Comparison of ENCODE assay signal across 16 cellular contexts in genomic region chr19:38883286-38883685, GRCh38. TPM values are rescaled to one million over a fixed set of nuclear protein-coding genes. Genes with fewer than 3 reads are reported as not detected.
A peak's percentile ranks its signal among the peaks of the same experiment; 100 is the strongest.
DNase-seq lines count a peak whose midpoint lies in the region; ATAC-seq and TF ChIP-seq lines count a peak whose summit lies in the region.
"Had no signal": no experiment of that assay in that cellular context is flagged by ENCODE, and none has a peak within 500 bp of the region (broad histone marks: within the 10 kb centered on the region; RNA-seq: fewer than 3 reads in every experiment).

No MANE protein-coding gene starts in this region.

- no peak for DNase-seq in Caco-2
- no peak for DNase-seq in central memory CD8-positive, alpha-beta T cell (ENCODE audit: low spot score in 2 of 2)
- DNase-seq in nephron progenitor cell: no peak
- no peak for DNase-seq in amygdala (lab: John Stamatoyannopoulos, UW)
- no peak for DNase-seq in SIG-M5 (lab: John Stamatoyannopoulos, UW)
- DNase-seq in prostate gland (ENCODE audit: low spot score): no peak
- DNase-seq in stimulated activated CD4-positive, alpha-beta T cell treated with anti-CD3 and anti-CD28 coated beads, Interleukin-2, amount 100 ng/mL, for 48 hours: no peak
- DNase-seq: DND-41, HCEC 1CT, NCI-H1436 treated with DMSO at 0.1 percent for 48 hours, NCI-H2081, NCI-H510A treated with DMSO at 0.1 percent for 48 hours, Right ventricle myocardium superior had no signal

- peaks cover 14 to 64% (median 51%) of the 10 kb centered on the region in 10 experiments for H3K4me1 ChIP-seq in BLaER1 treated with 17β-estradiol and CSF1 and Interleukin-3, amounts not matched to agents 10 nM and 100 nM
- peaks cover 54% of the 10 kb centered on the region for H3K4me1 ChIP-seq in Caco-2
- no peaks in the 10 kb centered on the region for H3K4me1 ChIP-seq in prostate gland (replicated peaks)

- TF ChIP-seq POLR2A in prostate gland (IDR thresholded peaks at IDR 0.05): no peak

- H3K4me2 ChIP-seq in BLaER1 treated with 17β-estradiol and CSF1 and Interleukin-3, amounts not matched to agents 10 nM and 100 nM: peak overlapping the region in 8 of 11 experiments; percentile 26 to 69 (median 51); a peak in 13 of 22 replicates

- H3K36me3 Mint-ChIP-seq in Caco-2 (ENCODE audit: insufficient read depth, unreplicated experiment) (peaks cover 10% of the 10 kb centered on the region), nephron progenitor cell (ENCODE audit: low read depth) (peaks cover 5% of the 10 kb centered on the region)
- H3K36me3 Mint-ChIP-seq in central memory CD8-positive, alpha-beta T cell (ENCODE audit: insufficient read depth): peaks cover 32% of the 10 kb centered on the region

- CTCF ChIA-PET in Caco-2 (lab: Charles Lee): interaction anchor here (0.6 to 1.8 kb wide), 4 partner anchors 31 to 47 kb away, joined by 3 to 11 read pairs (median 5); partner anchors contain the start of genes MRPS12 and SARS2

- TF ChIP-seq CTCF in Caco-2 (IDR thresholded peaks at IDR 0.05; ENCODE audit: insufficient read depth in 1 of 2, low read depth in 1 of 2, low read length in 1 of 2, severe bottlenecking in 1 of 2, unreplicated experiment in 1 of 2) (no peak), nephron progenitor cell (IDR thresholded peaks at IDR 0.05) (no peak), prostate gland (IDR thresholded peaks at IDR 0.05) (no peak)

- peaks cover 0 to 60% (median 23%) of the 10 kb centered on the region in 11 experiments; a peak in 20 of 22 replicates for H3K36me3 ChIP-seq in BLaER1 treated with 17β-estradiol and CSF1 and Interleukin-3, amounts not matched to agents 10 nM and 100 nM
- H3K36me3 ChIP-seq in Caco-2 (ENCODE audit: control insufficient read depth, insufficient read depth, low read length): no peaks in the 10 kb centered on the region
- H3K36me3 ChIP-seq in prostate gland: no peaks in the 10 kb centered on the region

- POLR2A ChIA-PET in Caco-2 (lab: Charles Lee): interaction anchor here (0.6 to 1.2 kb wide), 4 partner anchors 16 to 52 kb away, joined by 4 to 12 read pairs (median 6); partner anchors contain the start of genes ECH1, HNRNPL, NFKBIB and SIRT2

- intact Hi-C loops in Caco-2 (cut with micrococcal nuclease; ENCODE audit: unreplicated experiment) (no loop called here), prostate gland (cut with DNase I) (no loop called here)

- H3K27ac Mint-ChIP-seq in Caco-2 (ENCODE audit: unreplicated experiment) (peak overlapping the region; percentile 54), nephron progenitor cell (peak overlapping the region; percentile 92)
- peak overlapping the region; percentile 72 for H3K27ac Mint-ChIP-seq in central memory CD8-positive, alpha-beta T cell (ENCODE audit: low read depth)

- WGBS in prostate gland: 90% methylated on average over 9 of the region's 9 CpGs

- H3K9me3 ChIP-seq in BLaER1 treated with 17β-estradiol and CSF1 and Interleukin-3, amounts not matched to agents 10 nM and 100 nM (replicated peaks in 1 of 11): no peaks in the 10 kb centered on the region
- no peaks in the 10 kb centered on the region for H3K9me3 ChIP-seq in Caco-2
- no peaks in the 10 kb centered on the region for H3K9me3 ChIP-seq in prostate gland
- H3K9me3 ChIP-seq: BE2C had no signal

- H3K27me3 ChIP-seq in BLaER1 treated with 17β-estradiol and CSF1 and Interleukin-3, amounts not matched to agents 10 nM and 100 nM: no peaks in the 10 kb centered on the region
- H3K27me3 ChIP-seq in Caco-2 (replicated peaks; ENCODE audit: control insufficient read depth, insufficient read depth, low read length) (no peaks in the 10 kb centered on the region), prostate gland (replicated peaks; ENCODE audit: insufficient read depth) (no peaks in the 10 kb centered on the region)
- H3K27me3 ChIP-seq: BE2C had no signal

- H3K27me3 Mint-ChIP-seq in Caco-2 (ENCODE audit: insufficient read depth, unreplicated experiment): no peaks in the 10 kb centered on the region
- no peaks in the 10 kb centered on the region for H3K27me3 Mint-ChIP-seq in central memory CD8-positive, alpha-beta T cell
- peaks cover 2% of the 10 kb centered on the region for H3K27me3 Mint-ChIP-seq in nephron progenitor cell (ENCODE audit: low read depth, poor library complexity)

- no peaks in the 10 kb centered on the region for H4K20me1 ChIP-seq in BLaER1 treated with 17β-estradiol and CSF1 and Interleukin-3, amounts not matched to agents 10 nM and 100 nM

- H3K4me3 ChIP-seq in BLaER1 treated with 17β-estradiol and CSF1 and Interleukin-3, amounts not matched to agents 10 nM and 100 nM: no peak overlapping the region
- no peak overlapping the region for H3K4me3 ChIP-seq in Caco-2 (ENCODE audit: low read depth, low read length)
- no peak overlapping the region for H3K4me3 ChIP-seq in prostate gland

- H3K9me3 Mint-ChIP-seq in Caco-2 (ENCODE audit: unreplicated experiment) (no peaks in the 10 kb centered on the region), nephron progenitor cell (no peaks in the 10 kb centered on the region)
- no peaks in the 10 kb centered on the region for H3K9me3 Mint-ChIP-seq in central memory CD8-positive, alpha-beta T cell

- no peak overlapping the region for H3K4me3 Mint-ChIP-seq in Caco-2 (ENCODE audit: unreplicated experiment)
- no peak overlapping the region for H3K4me3 Mint-ChIP-seq in central memory CD8-positive, alpha-beta T cell
- H3K4me3 Mint-ChIP-seq in nephron progenitor cell: no peak overlapping the region

- peak overlapping the region in 2 of 11 experiments; percentile 28 to 42; a peak in 4 of 22 replicates for H3K27ac ChIP-seq in BLaER1 treated with 17β-estradiol and CSF1 and Interleukin-3, amounts not matched to agents 10 nM and 100 nM
- H3K27ac ChIP-seq in prostate gland: no peak overlapping the region

- peaks cover 16% of the 10 kb centered on the region for H3K4me1 Mint-ChIP-seq in Caco-2 (ENCODE audit: low read depth, unreplicated experiment)
- H3K4me1 Mint-ChIP-seq in central memory CD8-positive, alpha-beta T cell: peaks cover 12% of the 10 kb centered on the region
- H3K4me1 Mint-ChIP-seq in nephron progenitor cell: peaks cover 26% of the 10 kb centered on the region

- peak overlapping the region in 2 of 11 experiments; percentile 3 to 38; a peak in 3 of 22 replicates for H3K9ac ChIP-seq in BLaER1 treated with 17β-estradiol and CSF1 and Interleukin-3, amounts not matched to agents 10 nM and 100 nM

- BruUV-seq in Caco-2 (replicated peaks; lab: Mats Ljungman, UMichigan): no TSS peak

- no peak for ATAC-seq in central memory CD8-positive, alpha-beta T cell (replicated peaks; ENCODE audit: extremely low read depth, poor library complexity, severe bottlenecking)
- ATAC-seq: Panc1 had no signal

RNA-seq across cellular contexts. Expression of gene RINL, which starts 5.2 kb away (rescaled TPM):
- total RNA-seq in Caco-2 (2022) (1.5 and 1.9 TPM in 2 replicates), prostate gland (10 to 100 TPM in 1 of 2 donors, 1 to 10 TPM in 1; 3.1 to 10.2 TPM)

RNA-seq across cellular contexts. Expression of gene SIRT2, which starts 16.1 kb away (rescaled TPM):
- total RNA-seq in Caco-2 (2022): 33.3 and 34.4 TPM in 2 replicates
- total RNA-seq in prostate gland: 10 to 100 TPM; 55.8 to 89.0 TPM

RNA-seq across cellular contexts. Expression of gene NFKBIB, which starts 16.5 kb away (rescaled TPM):
- 43.9 and 52.6 TPM in 2 replicates for total RNA-seq in Caco-2 (2022)
- total RNA-seq in prostate gland: 10 to 100 TPM; 29.8 to 50.6 TPM

RNA-seq across cellular contexts. Expression of gene CCER2, which starts 28.7 kb away (rescaled TPM):
- 0.68 TPM in 1 of 2 replicates, not detected in the other for total RNA-seq in Caco-2 (2022)
- 1 to 10 TPM in 1 of 2 donors, not detected in 1; 3.0 TPM for total RNA-seq in prostate gland
- total RNA-seq: Right ventricle myocardium superior had no signal

RNA-seq across cellular contexts. Expression of gene HNRNPL, which starts 33.5 kb away (rescaled TPM):
- 443 and 446 TPM in 2 replicates for total RNA-seq in Caco-2 (2022)
- 100 to 1,000 TPM; 210 to 231 TPM for total RNA-seq in prostate gland
